ENCODE assay signal across 15 cellular contexts in the genomic region with DNA sequence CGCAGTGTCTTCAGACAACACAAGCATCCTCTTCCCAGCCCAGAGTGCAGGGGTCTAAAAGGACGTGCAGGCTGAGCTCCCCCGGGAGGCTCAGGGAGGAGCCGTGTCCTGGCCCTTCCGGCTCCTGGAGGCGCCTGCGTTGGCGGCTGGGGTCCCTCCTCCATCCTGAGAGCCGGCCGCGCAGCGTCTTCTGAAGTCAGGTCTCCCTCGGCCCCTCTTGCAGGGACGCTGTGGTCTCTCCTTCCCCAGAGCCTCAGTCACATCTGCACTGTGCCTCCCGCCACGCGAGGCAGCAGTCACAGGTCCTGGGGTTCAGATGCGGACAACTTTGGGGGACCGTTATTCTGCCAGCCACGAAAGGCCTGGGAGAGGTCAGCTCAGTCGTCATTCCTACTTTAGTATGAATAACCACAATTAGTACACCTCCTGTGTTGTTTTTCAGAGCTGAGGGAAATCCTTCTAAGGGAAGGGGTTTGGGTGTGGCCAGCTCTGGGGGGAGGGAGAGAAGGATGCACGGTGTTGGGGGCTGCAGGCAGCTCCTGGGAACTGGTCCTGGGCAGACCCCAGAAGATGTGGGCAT. TPM values are rescaled to one million over a fixed set of nuclear protein-coding genes. Genes with fewer than 3 reads are reported as not detected.
DNase-seq lines count a peak whose midpoint lies in the region; ATAC-seq and TF ChIP-seq lines count a peak whose summit lies in the region.
"Had no signal": no experiment of that assay in that cellular context is flagged by ENCODE, and none has a peak within 500 bp of the region (broad histone marks: within the 10 kb centered on the region; RNA-seq: fewer than 3 reads in every experiment).

No MANE protein-coding gene starts in this region.

- no peaks in the 10 kb centered on the region for H3K9me3 Mint-ChIP-seq in activated naive CD4-positive, alpha-beta T cell treated with anti-CD3 and anti-CD28 coated beads, Interleukin-2, amount 10 ng/mL, durations not matched to agents 7 days and 5 days
- H3K9me3 Mint-ChIP-seq: activated CD8-positive, alpha-beta T cell treated with anti-CD3 and anti-CD28 coated beads for 36 hours; activated naive CD4-positive, alpha-beta T cell treated with anti-CD3 and anti-CD28 coated beads, Interleukin-2, amount 50 U/mL, for 72 hours; neural crest cell had no signal

- H3K4me1 ChIP-seq in Peyer's patch, result peaks cover 0 to 54% (median 0%) of the 10 kb centered on the region in 4 donors
- peaks cover 5 to 34% of the 10 kb centered on the region in 2 donors for H3K4me1 ChIP-seq in esophagus (ENCODE audit: control insufficient read depth in 2 of 2, insufficient read depth in 2 of 2, low read length in 1 of 2)
- peaks cover 43% of the 10 kb centered on the region for H3K4me1 ChIP-seq in lower lobe of right lung
- peaks cover 6 to 61% (median 48%) of the 10 kb centered on the region in 5 donors for H3K4me1 ChIP-seq in subcutaneous abdominal adipose tissue (ENCODE audit: control insufficient read depth in 5 of 5, insufficient read depth in 5 of 5, low read length in 5 of 5)

- H3K4me3 ChIP-seq in Peyer's patch (no peak overlapping the region), esophagus (ENCODE audit: low read depth in 1 of 2, low read length in 2 of 2) (no peak overlapping the region), lower lobe of right lung (peak overlapping the region; percentile 43), subcutaneous abdominal adipose tissue (ENCODE audit: low read depth in 1 of 5, low read length in 5 of 5) (no peak overlapping the region)

- no peaks in the 10 kb centered on the region for H3K36me3 Mint-ChIP-seq in activated naive CD4-positive, alpha-beta T cell treated with anti-CD3 and anti-CD28 coated beads, Interleukin-2, amount 10 ng/mL, durations not matched to agents 7 days and 5 days
- H3K36me3 Mint-ChIP-seq: activated naive CD4-positive, alpha-beta T cell treated with anti-CD3 and anti-CD28 coated beads, Interleukin-2, amount 50 U/mL, for 72 hours had no signal

- H3K36me3 ChIP-seq in Peyer's patch (peaks cover 0 to 4% (median 0%) of the 10 kb centered on the region in 3 donors), esophagus (ENCODE audit: control insufficient read depth in 2 of 2, insufficient read depth in 2 of 2, low read length in 1 of 2) (no peaks in the 10 kb centered on the region), lower lobe of right lung (no peaks in the 10 kb centered on the region), subcutaneous abdominal adipose tissue (ENCODE audit: control insufficient read depth in 5 of 5, insufficient read depth in 5 of 5, low read length in 5 of 5) (peaks cover 0 to 4% (median 0%) of the 10 kb centered on the region in 5 donors)

- CTCF ChIA-PET in activated naive CD4-positive, alpha-beta T cell treated with anti-CD3 and anti-CD28 coated beads, Interleukin-2, amount 10 ng/mL, durations not matched to agents 7 days and 5 days (lab: Charles Lee), result no interaction called here

- H3K27ac Mint-ChIP-seq in activated naive CD4-positive, alpha-beta T cell treated with anti-CD3 and anti-CD28 coated beads, Interleukin-2, amount 10 ng/mL, durations not matched to agents 7 days and 5 days, result no peak overlapping the region
- H3K27ac Mint-ChIP-seq: activated CD8-positive, alpha-beta T cell treated with anti-CD3 and anti-CD28 coated beads for 36 hours; activated naive CD4-positive, alpha-beta T cell treated with anti-CD3 and anti-CD28 coated beads, Interleukin-2, amount 50 U/mL, for 72 hours had no signal

- DNase-seq in Peyer's patch, result no peak
- DNase-seq in lower lobe of right lung, result no peak
- no peak for DNase-seq in NCI-H526 treated with DMSO at 0.1 percent for 48 hours (lab: John Stamatoyannopoulos, UW)
- no peak for DNase-seq in AML-193 (lab: John Stamatoyannopoulos, UW)
- no peak for DNase-seq in activated naive CD4-positive, alpha-beta T cell treated with anti-CD3 and anti-CD28 coated beads, Interleukin-2, amount 10 ng/mL, durations not matched to agents 7 days and 5 days
- DNase-seq: activated CD8-positive, alpha-beta T cell treated with anti-CD3 and anti-CD28 coated beads for 36 hours; NCI-H1436 had no signal

- no peak for TF ChIP-seq POLR2A in Peyer's patch (IDR thresholded peaks at IDR 0.05)

- H3K27me3 Mint-ChIP-seq in activated naive CD4-positive, alpha-beta T cell treated with anti-CD3 and anti-CD28 coated beads, Interleukin-2, amount 10 ng/mL, durations not matched to agents 7 days and 5 days, result no peaks in the 10 kb centered on the region

- H3K9me3 ChIP-seq in Peyer's patch (no peaks in the 10 kb centered on the region), esophagus (ENCODE audit: control insufficient read depth in 2 of 2, insufficient read depth in 1 of 2, low read depth in 1 of 2, low read length in 1 of 2) (peaks cover 0 to 2% of the 10 kb centered on the region in 2 donors), lower lobe of right lung (no peaks in the 10 kb centered on the region), subcutaneous abdominal adipose tissue (ENCODE audit: control insufficient read depth in 5 of 5, low read length in 5 of 5) (no peaks in the 10 kb centered on the region)

- H3K27ac ChIP-seq in Peyer's patch (peak overlapping the region; percentile 70 to 89 (median 77)), esophagus (ENCODE audit: low read depth in 2 of 2, low read length in 1 of 2) (peak overlapping the region; percentile 76 to 87), lower lobe of right lung (peak overlapping the region; percentile 87), subcutaneous abdominal adipose tissue (ENCODE audit: low read depth, low read length) (peak overlapping the region; percentile 86)

- H3K27me3 ChIP-seq in Peyer's patch (no peaks in the 10 kb centered on the region), esophagus (ENCODE audit: control insufficient read depth in 1 of 2, insufficient read depth in 2 of 2, low read length in 2 of 2) (no peaks in the 10 kb centered on the region), lower lobe of right lung (ENCODE audit: low read depth) (no peaks in the 10 kb centered on the region), subcutaneous abdominal adipose tissue (ENCODE audit: control insufficient read depth in 5 of 5, insufficient read depth in 4 of 5, low read length in 5 of 5) (no peaks in the 10 kb centered on the region)

- no peak overlapping the region for H3K4me3 Mint-ChIP-seq in activated naive CD4-positive, alpha-beta T cell treated with anti-CD3 and anti-CD28 coated beads, Interleukin-2, amount 10 ng/mL, durations not matched to agents 7 days and 5 days
- H3K4me3 Mint-ChIP-seq: activated CD8-positive, alpha-beta T cell treated with anti-CD3 and anti-CD28 coated beads for 36 hours; neural crest cell had no signal

- peak overlapping the region in 3 of 5 donors; percentile 14 to 81 (median 71) for H3K9ac ChIP-seq in subcutaneous abdominal adipose tissue (ENCODE audit: low read length in 5 of 5)

- 72 to 73% methylated on average over 22 of the region's 22 CpGs for WGBS in esophagus, 2 donors

- intact Hi-C loops in lower lobe of right lung (cut with DNase I), result no loop called here

- no peak for TF ChIP-seq CTCF in Peyer's patch (IDR thresholded peaks at IDR 0.05)
- no peak for TF ChIP-seq CTCF in lower lobe of right lung (IDR thresholded peaks at IDR 0.05)

- ATAC-seq in lower lobe of right lung (no peak), HG03439 (IDR thresholded peaks at IDR 0.05; ENCODE audit: unreplicated experiment) (no peak)
- ATAC-seq: activated CD8-positive, alpha-beta T cell treated with anti-CD3 and anti-CD28 coated beads for 36 hours; activated naive CD4-positive, alpha-beta T cell treated with anti-CD3 and anti-CD28 coated beads, Interleukin-2, amount 50 U/mL, for 72 hours had no signal

- H3K4me1 Mint-ChIP-seq in activated naive CD4-positive, alpha-beta T cell treated with anti-CD3 and anti-CD28 coated beads, Interleukin-2, amount 10 ng/mL, durations not matched to agents 7 days and 5 days, result no peaks in the 10 kb centered on the region

RNA-seq across cellular contexts. Expression of a gene that starts 41.2 kb away (rescaled TPM):
- total RNA-seq in Peyer's patch (10 to 100 TPM; 46.4 to 66.0 (median 53.8) TPM), lower lobe of right lung (42.9 TPM)
- polyA plus RNA-seq in esophagus, result 10 to 100 TPM in 1 of 2 donors, 1 to 10 TPM in 1; 6.9 to 11.5 TPM
- total RNA-seq: HT-29; T-helper 1 cell treated with Interleukin-12 subunit alpha and Interleukin-12 subunit beta and Interleukin-4 antibody, amounts not matched to agents 30 ng/mL and 1 ng/mL, for 36 hours had no signal

RNA-seq across cellular contexts. Expression of a gene that starts 56.4 kb away (rescaled TPM):
- total RNA-seq in Peyer's patch (not detected), lower lobe of right lung (not detected)
- polyA plus RNA-seq in esophagus, result not detected
- total RNA-seq: activated CD8-positive, alpha-beta T cell treated with anti-CD3 and anti-CD28 coated beads for 36 hours; activated naive CD4-positive, alpha-beta T cell treated with anti-CD3 and anti-CD28 coated beads, Interleukin-2, amount 50 U/mL, for 72 hours; HT-29; neural crest cell; T-helper 1 cell treated with Interleukin-12 subunit alpha and Interleukin-12 subunit beta and Interleukin-4 antibody, amounts not matched to agents 30 ng/mL and 1 ng/mL, for 36 hours had no signal
- polyA plus RNA-seq: BJ had no signal
